ENCODE assay signal across 8 cellular contexts in the genomic region with DNA sequence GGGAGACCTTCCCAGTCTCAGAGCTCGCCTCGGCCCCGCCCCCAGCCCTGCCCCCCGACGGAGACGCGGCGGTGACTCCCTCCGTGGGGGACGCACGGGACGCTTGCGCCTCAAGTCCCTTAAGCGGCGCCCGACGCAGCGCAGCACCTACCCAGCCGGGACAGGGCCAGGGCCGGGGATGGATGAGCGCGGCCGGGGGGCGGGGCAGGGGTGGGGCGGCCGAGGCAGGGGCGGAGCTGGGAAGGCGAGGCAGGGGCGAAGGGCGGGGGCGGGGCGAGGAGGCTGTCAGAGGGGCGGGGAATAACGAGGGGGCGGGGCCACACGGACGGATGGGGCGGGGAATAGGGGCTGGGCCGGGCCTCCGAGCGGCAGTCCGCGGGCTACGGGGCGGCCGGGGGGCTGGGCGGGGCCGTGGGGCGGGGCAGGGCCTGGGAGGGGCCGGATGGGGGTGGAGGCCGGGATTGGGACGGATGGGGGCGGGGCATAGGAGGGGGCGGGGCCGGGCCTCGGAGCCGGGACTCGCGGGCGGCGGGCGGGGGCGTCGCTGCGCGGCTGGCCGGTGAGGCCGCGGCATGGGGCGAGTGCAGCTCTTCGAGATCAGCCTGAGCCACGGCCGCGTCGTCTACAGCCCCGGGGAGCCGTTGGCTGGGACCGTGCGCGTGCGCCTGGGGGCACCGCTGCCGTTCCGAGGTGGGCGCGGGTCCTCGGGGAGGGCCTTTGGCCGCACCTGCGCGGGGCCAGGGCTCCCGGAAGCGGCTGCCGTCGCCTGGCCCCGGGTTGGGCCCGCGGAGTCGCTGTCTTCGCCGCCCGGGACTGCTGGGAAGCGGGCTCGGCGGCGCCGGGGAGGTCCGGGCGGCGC. TPM values are rescaled to one million over a fixed set of nuclear protein-coding genes. Genes with fewer than 3 reads are reported as not detected.
DNase-seq lines count a peak whose midpoint lies in the region; ATAC-seq and TF ChIP-seq lines count a peak whose summit lies in the region.

A gene with protein sequence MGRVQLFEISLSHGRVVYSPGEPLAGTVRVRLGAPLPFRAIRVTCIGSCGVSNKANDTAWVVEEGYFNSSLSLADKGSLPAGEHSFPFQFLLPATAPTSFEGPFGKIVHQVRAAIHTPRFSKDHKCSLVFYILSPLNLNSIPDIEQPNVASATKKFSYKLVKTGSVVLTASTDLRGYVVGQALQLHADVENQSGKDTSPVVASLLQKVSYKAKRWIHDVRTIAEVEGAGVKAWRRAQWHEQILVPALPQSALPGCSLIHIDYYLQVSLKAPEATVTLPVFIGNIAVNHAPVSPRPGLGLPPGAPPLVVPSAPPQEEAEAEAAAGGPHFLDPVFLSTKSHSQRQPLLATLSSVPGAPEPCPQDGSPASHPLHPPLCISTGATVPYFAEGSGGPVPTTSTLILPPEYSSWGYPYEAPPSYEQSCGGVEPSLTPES (plus strand): TSS at position 541 of the 859 bp plus-strand sequence. CDS start 32 bp downstream, at position 573.

- DNase-seq in CD1c-positive myeloid dendritic cell (ENCODE audit: extremely low spot score) (peak; percentile 97), NOMO-1 treated with dmso at 0.1 percent for 144 hours (lab: John Stamatoyannopoulos, UW; ENCODE audit: unreplicated experiment) (peak; percentile 96), endodermal cell (peak; percentile 99), mesenteric fat pad (ENCODE audit: low spot score) (peak; percentile 96)
- DNase-seq in activated CD8-positive, alpha-beta memory T cell treated with anti-CD3 and anti-CD28 coated beads for 48 hours (ENCODE audit: low read depth in 2 of 3, low spot score in 2 of 3), result peak; percentile 84 to 90 (median 84)
- peak; percentile 83 for DNase-seq in stimulated activated CD8-positive, alpha-beta memory T cell treated with anti-CD3 and anti-CD28 coated beads, Interleukin-15, amount 100 ng/mL, for 1 hour (ENCODE audit: low read depth)

- ATAC-seq in GM19438 (IDR thresholded peaks at IDR 0.05; ENCODE audit: low read depth, unreplicated experiment), result peak; percentile 71
- peak; percentile 75 for ATAC-seq in HG03571 (IDR thresholded peaks at IDR 0.05; ENCODE audit: unreplicated experiment)

- H3K27me3 ChIP-seq in endodermal cell (ENCODE audit: control insufficient read depth, insufficient read depth, low read length, poor library complexity, severe bottlenecking), result no peaks in the 10 kb centered on the region

- peak within 1 kb of the TSS; percentile 47 for H3K9ac ChIP-seq in endodermal cell (ENCODE audit: extremely low read depth, low read length, poor library complexity, severe bottlenecking)

- H3K4me1 ChIP-seq in endodermal cell (ENCODE audit: control insufficient read depth, insufficient read depth, low read length), result no peaks in the 10 kb centered on the region

- H3K36me3 Mint-ChIP-seq in endodermal cell (ENCODE audit: low read depth), result no peaks in the 10 kb centered on the region

- no peaks in the 10 kb centered on the region for H3K9me3 ChIP-seq in endodermal cell (ENCODE audit: control insufficient read depth, low read length)

- peak within 1 kb of the TSS; percentile 62 for H3K4me3 Mint-ChIP-seq in endodermal cell

- peak within 1 kb of the TSS; percentile 77 for H3K4me3 ChIP-seq in endodermal cell (ENCODE audit: low read length)

- 0% methylated on average over 13 to 107 of the region's 109 CpGs for WGBS in endodermal cell (ENCODE audit: insufficient coverage in 1 of 2, insufficient read length in 1 of 2), 2 experiments

- H3K27me3 Mint-ChIP-seq in endodermal cell (ENCODE audit: insufficient read depth), result peaks cover 6% of the 10 kb centered on the region

- no peaks in the 10 kb centered on the region for H3K9me3 Mint-ChIP-seq in endodermal cell

- H3K36me3 ChIP-seq in endodermal cell (ENCODE audit: control insufficient read depth, insufficient read depth, low read length), result no peaks in the 10 kb centered on the region

- H3K4me1 Mint-ChIP-seq in endodermal cell, result peaks cover 20% of the 10 kb centered on the region

- no peak within 1 kb of the TSS for H3K27ac ChIP-seq in endodermal cell (ENCODE audit: low read depth, low read length)

- no peak within 1 kb of the TSS for H3K27ac Mint-ChIP-seq in endodermal cell

- TF ChIP-seq CTCF in endodermal cell (conservative IDR thresholded peaks at IDR 0.05), result no peak

RNA-seq across cellular contexts. Expression of the gene that starts here (rescaled TPM):
- total RNA-seq in endodermal cell (10 to 100 TPM; 41.5 to 46.2 TPM), mesenteric fat pad (22.4 TPM)
- polyA plus RNA-seq in endodermal cell (2013, experiment 1 of 2), result 23.5 TPM
- 18.6 TPM for polyA plus RNA-seq in endodermal cell (2013, experiment 2 of 2)
